Comparison of ENCODE assay signal across 8 cellular contexts in the genomic region with DNA sequence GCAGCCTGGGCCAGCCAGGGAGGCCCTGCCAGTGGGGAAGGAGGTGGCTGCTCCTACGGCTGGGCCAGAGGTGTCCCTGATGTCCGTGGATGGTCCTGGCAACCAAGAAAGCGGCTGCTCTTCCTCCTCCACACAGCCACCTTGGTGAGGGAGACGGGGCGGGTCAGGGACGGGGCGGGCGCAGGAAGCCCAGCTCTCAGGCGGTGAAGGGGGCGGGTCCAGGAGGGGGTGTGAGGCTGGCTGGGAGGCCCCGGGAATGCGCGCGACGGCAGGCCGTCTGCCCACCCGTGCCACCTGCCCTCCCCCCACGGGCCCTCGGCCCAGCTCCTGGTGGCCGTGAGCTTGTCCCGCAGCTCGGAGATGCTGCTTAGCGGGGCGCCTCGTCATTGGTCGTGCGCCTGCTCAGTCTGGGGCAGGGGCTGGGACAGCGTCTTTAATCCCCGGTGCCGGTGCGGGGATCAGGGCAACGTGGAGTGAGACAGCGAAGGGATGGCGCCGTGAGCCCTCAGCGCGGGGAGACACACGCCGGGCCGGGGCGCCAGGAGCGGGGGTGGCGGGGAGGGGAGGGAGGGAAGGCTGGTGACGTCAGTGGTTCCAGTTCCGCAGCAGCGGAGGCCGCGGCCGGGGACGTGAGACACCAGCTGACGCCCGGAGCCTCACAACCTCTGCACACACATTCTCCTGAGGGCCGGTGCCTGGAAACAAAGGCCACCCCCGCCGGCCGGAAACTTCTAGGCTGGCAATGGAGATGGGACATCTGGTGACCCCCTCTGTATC. TPM values are rescaled to one million over a fixed set of nuclear protein-coding genes. Genes with fewer than 3 reads are reported as not detected.
DNase-seq lines count a peak whose midpoint lies in the region; ATAC-seq and TF ChIP-seq lines count a peak whose summit lies in the region.

No MANE protein-coding gene starts in this region.

- no peaks in the 10 kb centered on the region for H3K79me2 ChIP-seq in neural progenitor cell (ENCODE audit: low read depth)

- DNase-seq in AG08395 (ENCODE audit: low spot score) (peak; percentile 78), HS-5 (ENCODE audit: low read depth) (peak; percentile 16), RPMI8226 (peak; percentile 82), activated gamma-delta T cell (lab: John Stamatoyannopoulos, UW) (peak; percentile 71), foreskin melanocyte (peak; percentile 18), neural progenitor cell (ENCODE audit: low spot score) (peak; percentile 81)
- DNase-seq in stimulated activated naive CD8-positive, alpha-beta T cell treated with anti-CD3 and anti-CD28 coated beads, Interleukin-15, amount 100 ng/mL, for 72 hours, result peak; percentile 69 to 76

- peak overlapping the region; percentile 80 for H3K4me3 Mint-ChIP-seq in neural progenitor cell
- H3K4me3 Mint-ChIP-seq in stimulated activated naive CD8-positive, alpha-beta T cell treated with anti-CD3 and anti-CD28 coated beads, Interleukin-15, amount 100 ng/mL, for 72 hours, result peak overlapping the region; percentile 84 to 86

- H4K20me1 ChIP-seq in neural progenitor cell (ENCODE audit: low read depth), result no peaks in the 10 kb centered on the region

- ATAC-seq in GM19324 (IDR thresholded peaks at IDR 0.05; ENCODE audit: low FRiP score, unreplicated experiment), result peak; percentile 62
- ATAC-seq in stimulated activated naive CD8-positive, alpha-beta T cell treated with anti-CD3 and anti-CD28 coated beads, Interleukin-15, amount 100 ng/mL, for 72 hours, result peak; percentile 82

- H3K4me1 Mint-ChIP-seq in neural progenitor cell, result peaks cover 13% of the 10 kb centered on the region
- peaks cover 44% of the 10 kb centered on the region for H3K4me1 Mint-ChIP-seq in stimulated activated naive CD8-positive, alpha-beta T cell treated with anti-CD3 and anti-CD28 coated beads, Interleukin-15, amount 100 ng/mL, for 72 hours

- no peak for TF ChIP-seq CTCF in neural progenitor cell (IDR thresholded peaks at IDR 0.05)

- H3K9ac ChIP-seq in neural progenitor cell, result no peak overlapping the region

- H3K4me3 ChIP-seq in neural progenitor cell, result peak overlapping the region; percentile 38

- no peaks in the 10 kb centered on the region for H3K9me3 ChIP-seq in neural progenitor cell (ENCODE audit: low read depth)

- H3K27me3 ChIP-seq in neural progenitor cell, result peaks cover 13% of the 10 kb centered on the region

- no peak overlapping the region for H3K27ac ChIP-seq in neural progenitor cell

- H3K36me3 Mint-ChIP-seq in neural progenitor cell, result no peaks in the 10 kb centered on the region

- peaks cover 8% of the 10 kb centered on the region for H3F3A ChIP-seq in neural progenitor cell (ENCODE audit: low read depth)

- no peaks in the 10 kb centered on the region for H3K4me1 ChIP-seq in neural progenitor cell

- H3K9me3 Mint-ChIP-seq in neural progenitor cell, result peaks cover 10% of the 10 kb centered on the region
- H3K9me3 Mint-ChIP-seq in stimulated activated naive CD8-positive, alpha-beta T cell treated with anti-CD3 and anti-CD28 coated beads, Interleukin-15, amount 100 ng/mL, for 72 hours, result no peaks in the 10 kb centered on the region

- no peaks in the 10 kb centered on the region for H3K36me3 ChIP-seq in neural progenitor cell

- peak overlapping the region; percentile 78 for H3K4me2 ChIP-seq in neural progenitor cell

- H2AFZ ChIP-seq in neural progenitor cell (replicated peaks), result peak overlapping the region; percentile 67

- H3K27me3 Mint-ChIP-seq in neural progenitor cell (ENCODE audit: insufficient read depth, low read depth), result peaks cover 17% of the 10 kb centered on the region
- H3K27me3 Mint-ChIP-seq in stimulated activated naive CD8-positive, alpha-beta T cell treated with anti-CD3 and anti-CD28 coated beads, Interleukin-15, amount 100 ng/mL, for 72 hours, result peaks cover 29% of the 10 kb centered on the region

- no peak overlapping the region for H3K27ac Mint-ChIP-seq in neural progenitor cell
- H3K27ac Mint-ChIP-seq in stimulated activated naive CD8-positive, alpha-beta T cell treated with anti-CD3 and anti-CD28 coated beads, Interleukin-15, amount 100 ng/mL, for 72 hours, result peak overlapping the region in 1 of 2 donors; percentile 97

RNA-seq across cellular contexts. Expression of a gene that starts 6.7 kb away (rescaled TPM):
- total RNA-seq in neural progenitor cell (ENCODE audit: low replicate concordance), result 8.2 and 13.8 TPM in 2 replicates

Comparison
In these comparisons a context has a peak if more than half of its experiments do, and no peak if none do; other contexts are left out.
1. DNase-seq: peak in every context shown above with its lines; median percentile 82 in RPMI8226; 81 in neural progenitor cell; 78 in AG08395; 72 in stimulated activated naive CD8-positive, alpha-beta T cell treated with anti-CD3 and anti-CD28 coated beads, Interleukin-15, amount 100 ng/mL, for 72 hours; 71 in activated gamma-delta T cell; 18 in foreskin melanocyte; 16 in HS-5.